17 cellular contexts compared by ENCODE assay signal in the genomic region with DNA sequence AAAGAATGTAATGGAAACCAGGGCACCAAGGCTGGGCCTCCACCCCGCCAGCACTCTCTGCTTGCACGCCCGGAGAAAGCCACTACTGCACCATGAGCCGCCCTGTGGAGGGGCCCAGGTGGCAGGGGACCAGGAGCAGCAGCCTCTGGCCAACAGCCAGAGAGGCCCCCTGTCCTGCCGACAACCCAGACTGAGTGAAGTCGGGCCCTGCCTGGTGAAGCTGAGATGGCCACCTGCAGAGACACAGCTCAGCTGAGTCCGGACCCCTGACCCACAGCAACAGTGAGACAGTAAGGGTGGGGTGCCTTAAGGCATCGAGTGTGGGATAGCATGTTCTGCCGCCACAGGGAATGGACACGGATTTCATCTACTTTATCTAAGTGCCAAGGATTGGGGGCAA. TPM values are rescaled to one million over a fixed set of nuclear protein-coding genes. Genes with fewer than 3 reads are reported as not detected.
DNase-seq lines count a peak whose midpoint lies in the region; ATAC-seq, FAIRE-seq and TF ChIP-seq lines count a peak whose summit lies in the region.
"Had no signal": no experiment of that assay in that cellular context is flagged by ENCODE, and none has a peak within 500 bp of the region (broad histone marks: within the 10 kb centered on the region; RNA-seq: fewer than 3 reads in every experiment).

No MANE protein-coding gene starts in this region.

- peaks cover 90% of the 10 kb centered on the region for H3K36me3 ChIP-seq in BLaER1
- peaks cover 37 to 84% of the 10 kb centered on the region in 2 experiments for H3K36me3 ChIP-seq in HepG2 (replicated peaks in 1 of 2; ENCODE audit: control insufficient read depth in 1 of 2, insufficient read depth in 2 of 2, low read length in 2 of 2)

- peaks cover 13% of the 10 kb centered on the region for H3K4me1 Mint-ChIP-seq in activated CD8-positive, alpha-beta T cell treated with anti-CD3 and anti-CD28 coated beads for 36 hours (ENCODE audit: low read depth)
- H3K4me1 Mint-ChIP-seq in activated CD8-positive, alpha-beta T cell treated with anti-CD3 and anti-CD28 coated beads, Interleukin-2, amount 10 ng/mL, durations not matched to agents 7 days and 5 days (ENCODE audit: low read depth) = peaks cover 13% of the 10 kb centered on the region
- H3K4me1 Mint-ChIP-seq in WTC11 = no peaks in the 10 kb centered on the region
- H3K4me1 Mint-ChIP-seq: B cell had no signal

- H4K20me1 ChIP-seq in BLaER1 (peaks cover 98% of the 10 kb centered on the region), HepG2 (ENCODE audit: insufficient read depth, low read length) (no peaks in the 10 kb centered on the region)

- H3K4me2 ChIP-seq in BLaER1 = peak overlapping the region; percentile 86
- no peak overlapping the region for H3K4me2 ChIP-seq in HepG2 (ENCODE audit: low read depth, low read length)
- H3K4me2 ChIP-seq: KMS-11 had no signal

- no TSS peak for BruUV-seq in HepG2 (replicated peaks; lab: Mats Ljungman, UMichigan)

- DNase-seq in activated CD8-positive, alpha-beta T cell treated with anti-CD3 and anti-CD28 coated beads for 36 hours = no peak
- no peak for DNase-seq in activated CD8-positive, alpha-beta T cell treated with anti-CD3 and anti-CD28 coated beads, Interleukin-2, amount 10 ng/mL, durations not matched to agents 7 days and 5 days
- DNase-seq in WTC11 (ENCODE audit: low spot score) (no peak), HepG2 (ENCODE audit: low spot score) (no peak), middle frontal gyrus (ENCODE audit: extremely low spot score, low spot score) (no peak), NCI-H774 (lab: John Stamatoyannopoulos, UW) (no peak)
- DNase-seq: GF-D8, HCEC 1CT, NCI-H1694 treated with DMSO at 0.1 percent for 48 hours, SHP77 treated with DMSO at 0.1 percent for 48 hours had no signal

- H3K27me3 Mint-ChIP-seq in activated CD8-positive, alpha-beta T cell treated with anti-CD3 and anti-CD28 coated beads for 36 hours = no peaks in the 10 kb centered on the region
- H3K27me3 Mint-ChIP-seq in activated CD8-positive, alpha-beta T cell treated with anti-CD3 and anti-CD28 coated beads, Interleukin-2, amount 10 ng/mL, durations not matched to agents 7 days and 5 days (ENCODE audit: low read depth) = no peaks in the 10 kb centered on the region
- no peaks in the 10 kb centered on the region for H3K27me3 Mint-ChIP-seq in WTC11 (ENCODE audit: low read depth)
- H3K27me3 Mint-ChIP-seq: B cell; CD4-positive, alpha-beta T cell had no signal

- H3K9me3 ChIP-seq in BLaER1 = no peaks in the 10 kb centered on the region
- no peaks in the 10 kb centered on the region for H3K9me3 ChIP-seq in HepG2 (ENCODE audit: low read length)
- H3K9me3 ChIP-seq: Caco-2 had no signal

- no peak for TF ChIP-seq CTCF in activated CD8-positive, alpha-beta T cell treated with anti-CD3 and anti-CD28 coated beads for 36 hours (IDR thresholded peaks at IDR 0.05)
- TF ChIP-seq CTCF in WTC11 (IDR thresholded peaks at IDR 0.05) (no peak), HepG2 (CRISPR knock-in tag; IDR thresholded peaks at IDR 0.05) (no peak)

- WGBS in HepG2 (ENCODE audit: low lambda C conversion rate) = 100% methylated on average over 5 of the region's 10 CpGs

- peak overlapping the region; percentile 24 for H3K27ac Mint-ChIP-seq in activated CD8-positive, alpha-beta T cell treated with anti-CD3 and anti-CD28 coated beads for 36 hours
- no peak overlapping the region for H3K27ac Mint-ChIP-seq in activated CD8-positive, alpha-beta T cell treated with anti-CD3 and anti-CD28 coated beads, Interleukin-2, amount 10 ng/mL, durations not matched to agents 7 days and 5 days
- peak overlapping the region; percentile 45; the same call in 1 of the 2 replicates for H3K27ac Mint-ChIP-seq in WTC11
- H3K27ac Mint-ChIP-seq: B cell; CD4-positive, alpha-beta T cell had no signal

- no peak overlapping the region; the same call in 1 of the 2 replicates for H3K4me3 ChIP-seq in BLaER1
- H3K4me3 ChIP-seq in HepG2 (replicated peaks in 1 of 3; ENCODE audit: insufficient read depth in 1 of 3, low read depth in 2 of 3, low read length in 3 of 3) = no peak overlapping the region

- H3K79me2 ChIP-seq in HepG2 (ENCODE audit: insufficient read depth, low read length) = peaks cover 1% of the 10 kb centered on the region

- H3K4me1 ChIP-seq in BLaER1 (peaks cover 90% of the 10 kb centered on the region), HepG2 (ENCODE audit: insufficient read depth, low read length) (no peaks in the 10 kb centered on the region)
- H3K4me1 ChIP-seq: Caco-2 had no signal

- no peak overlapping the region for H2AFZ ChIP-seq in HepG2 (ENCODE audit: low read length)

- TF ChIP-seq RAD21 in HepG2 (CRISPR knock-in tag; IDR thresholded peaks at IDR 0.05) = no peak

- TF ChIP-seq POLR2A in HepG2 (IDR thresholded peaks at IDR 0.05; ENCODE audit: insufficient read depth in 1 of 2, low read depth in 2 of 2, low read length in 2 of 2) = no peak

- in situ Hi-C loops in HepG2 (cut with HindIII; ENCODE audit: extremely low pct_ligation_motif_present, low pct_unique_long_range_greater_than_20kb) = no loop called here

- H3K27ac ChIP-seq in BLaER1 (0 out of 2 replicates have a peak overlapping the region, but pooled peaks have one; percentile 35), HepG2 (ENCODE audit: extremely low read length, insufficient read depth, low read length) (no peak overlapping the region)
- H3K27ac ChIP-seq: KMS-11 had no signal

- CTCF ChIA-PET in activated CD8-positive, alpha-beta T cell treated with anti-CD3 and anti-CD28 coated beads for 36 hours (lab: Charles Lee) = no interaction called here
- CTCF ChIA-PET in activated CD8-positive, alpha-beta T cell treated with anti-CD3 and anti-CD28 coated beads, Interleukin-2, amount 10 ng/mL, durations not matched to agents 7 days and 5 days (lab: Charles Lee) = no interaction called here
- CTCF ChIA-PET in WTC11 (lab: Charles Lee) (interaction anchor here (0.8 to 1.3 kb wide), 3 partner anchors 12 to 206 kb away, joined by 3 to 4 read pairs (median 4); a partner anchor contains a TSS), HepG2 (lab: Yijun Ruan, JAX; ENCODE audit: low intra/inter-chr PET ratio, low total read pairs) (no interaction called here)

- ATAC-seq in activated CD8-positive, alpha-beta T cell treated with anti-CD3 and anti-CD28 coated beads for 36 hours = no peak
- ATAC-seq in activated CD8-positive, alpha-beta T cell treated with anti-CD3 and anti-CD28 coated beads, Interleukin-2, amount 10 ng/mL, durations not matched to agents 7 days and 5 days = no peak
- ATAC-seq in WTC11 (no peak), HepG2 (no peak; the same call in 2 of the 3 replicates), HG02973 (IDR thresholded peaks at IDR 0.05; ENCODE audit: unreplicated experiment) (no peak)

- no peak for FAIRE-seq in HepG2 (lab: Jason Lieb, UNC)
- FAIRE-seq: GM19239 had no signal

- H3K4me3 Mint-ChIP-seq in activated CD8-positive, alpha-beta T cell treated with anti-CD3 and anti-CD28 coated beads for 36 hours = no peak overlapping the region
- no peak overlapping the region for H3K4me3 Mint-ChIP-seq in activated CD8-positive, alpha-beta T cell treated with anti-CD3 and anti-CD28 coated beads, Interleukin-2, amount 10 ng/mL, durations not matched to agents 7 days and 5 days
- H3K4me3 Mint-ChIP-seq in WTC11 = no peak overlapping the region
- H3K4me3 Mint-ChIP-seq: B cell; CD4-positive, alpha-beta T cell had no signal

- peaks cover 64% of the 10 kb centered on the region for H3K36me3 Mint-ChIP-seq in activated CD8-positive, alpha-beta T cell treated with anti-CD3 and anti-CD28 coated beads for 36 hours (ENCODE audit: low read depth)
- peaks cover 57% of the 10 kb centered on the region for H3K36me3 Mint-ChIP-seq in activated CD8-positive, alpha-beta T cell treated with anti-CD3 and anti-CD28 coated beads, Interleukin-2, amount 10 ng/mL, durations not matched to agents 7 days and 5 days (ENCODE audit: low read depth)
- H3K36me3 Mint-ChIP-seq in WTC11 = peaks cover 82% of the 10 kb centered on the region

- POLR2A ChIA-PET in activated CD8-positive, alpha-beta T cell treated with anti-CD3 and anti-CD28 coated beads for 36 hours (lab: Charles Lee) = interaction anchor here (1.3 kb wide), 1 partner anchor 9 kb away, joined by 3 read pairs; no protein-coding TSS in a partner anchor
- POLR2A ChIA-PET in activated CD8-positive, alpha-beta T cell treated with anti-CD3 and anti-CD28 coated beads, Interleukin-2, amount 10 ng/mL, durations not matched to agents 7 days and 5 days (lab: Charles Lee) = no interaction called here
- POLR2A ChIA-PET in WTC11 (lab: Charles Lee) = no interaction called here
- POLR2A ChIA-PET in HepG2 (lab: Yijun Ruan, JAX) = no interaction called here

- TF ChIP-seq EP300 in HepG2 (IDR thresholded peaks at IDR 0.05; ENCODE audit: low read depth in 2 of 2, low read length in 2 of 2) (no peak), HepG2 (CRISPR knock-in tag; IDR thresholded peaks at IDR 0.05; ENCODE audit: borderline replicate concordance) (no peak)

- H3K27me3 ChIP-seq in BLaER1 = no peaks in the 10 kb centered on the region
- no peaks in the 10 kb centered on the region; a peak in 1 of 5 replicates for H3K27me3 ChIP-seq in HepG2 (ENCODE audit: control insufficient read depth in 1 of 2, insufficient read depth in 2 of 2, low read length in 2 of 2)

- no peak overlapping the region for H3K9ac ChIP-seq in BLaER1
- no peak overlapping the region for H3K9ac ChIP-seq in HepG2 (ENCODE audit: insufficient read depth, low read depth, low read length)
- H3K9ac ChIP-seq: KMS-11 had no signal

- intact Hi-C loops in activated CD8-positive, alpha-beta T cell treated with anti-CD3 and anti-CD28 coated beads for 36 hours (cut with micrococcal nuclease) = no loop called here
- intact Hi-C loops in HepG2 (cut with micrococcal nuclease; ENCODE audit: unreplicated experiment) = no loop called here

- H3K9me3 Mint-ChIP-seq in activated CD8-positive, alpha-beta T cell treated with anti-CD3 and anti-CD28 coated beads for 36 hours = no peaks in the 10 kb centered on the region
- H3K9me3 Mint-ChIP-seq in activated CD8-positive, alpha-beta T cell treated with anti-CD3 and anti-CD28 coated beads, Interleukin-2, amount 10 ng/mL, durations not matched to agents 7 days and 5 days (ENCODE audit: insufficient read depth) = no peaks in the 10 kb centered on the region
- H3K9me3 Mint-ChIP-seq in WTC11 = no peaks in the 10 kb centered on the region
- H3K9me3 Mint-ChIP-seq: CD4-positive, alpha-beta T cell had no signal

RNA-seq across cellular contexts. Expression of a gene that starts 28.9 kb away (rescaled TPM):
- 10 to 100 TPM; 49.8 to 53.5 TPM for total RNA-seq in activated CD8-positive, alpha-beta T cell treated with anti-CD3 and anti-CD28 coated beads for 36 hours
- total RNA-seq in activated CD8-positive, alpha-beta T cell treated with anti-CD3 and anti-CD28 coated beads, Interleukin-2, amount 10 ng/mL, durations not matched to agents 7 days and 5 days = 10 to 100 TPM; 35.6 to 40.9 TPM
- total RNA-seq in WTC11 (2021) = 41.5 to 42.6 TPM (median 42.2 TPM) in 3 replicates
- total RNA-seq in HepG2 (2016; rRNA removed; fragmentation: Illumina TruSeq; extraction: Trizol) = 14.4 and 14.8 TPM in 2 replicates
- total RNA-seq in HepG2 (2016; cell fraction: cytosol; rRNA removed; fragmentation: Illumina TruSeq; extraction: Trizol; ENCODE audit: low read depth) = 5.6 and 6.6 TPM in 2 replicates
- 13.1 and 14.9 TPM in 2 replicates for total RNA-seq in HepG2 (2016; cell fraction: insoluble cytoplasmic fraction; rRNA removed; fragmentation: Illumina TruSeq; extraction: Trizol)
- 6.4 and 7.7 TPM in 2 replicates for total RNA-seq in HepG2 (2016; cell fraction: membrane; rRNA removed; fragmentation: Illumina TruSeq; extraction: Trizol)
- 19.0 and 23.6 TPM in 2 replicates for total RNA-seq in HepG2 (2016; cell fraction: nucleus; rRNA removed; fragmentation: Illumina TruSeq; extraction: Trizol)
- polyA plus RNA-seq in HepG2 (2011; rRNA removed) = 10.9 and 11.3 TPM in 2 replicates
- polyA plus RNA-seq in HepG2 (2011; cell fraction: cytosol; rRNA removed) = 9.4 and 15.2 TPM in 2 replicates
- polyA plus RNA-seq in HepG2 (2011; cell fraction: nucleus; rRNA removed) = 45.2 and 52.9 TPM in 2 replicates
- 10.2 and 10.8 TPM in 2 replicates for polyA plus RNA-seq in HepG2 (2012)
- 3.4 and 3.8 TPM in 2 replicates for polyA plus RNA-seq in HepG2 (2016; cell fraction: cytosol; fragmentation: Illumina TruSeq; extraction: Trizol; ENCODE audit: low read depth)
- 17.9 and 21.8 TPM in 2 replicates for polyA plus RNA-seq in HepG2 (2016; cell fraction: insoluble cytoplasmic fraction; fragmentation: Illumina TruSeq; extraction: Trizol; ENCODE audit: low read depth)
- polyA plus RNA-seq in HepG2 (2016; cell fraction: membrane; fragmentation: Illumina TruSeq; extraction: Trizol; ENCODE audit: low read depth) = 5.6 and 6.6 TPM in 2 replicates
- polyA plus RNA-seq in HepG2 (2016; cell fraction: nucleus; fragmentation: Illumina TruSeq; extraction: Trizol; ENCODE audit: insufficient read depth, low read depth) = 29.4 and 30.7 TPM in 2 replicates
- 35.6 and 97.8 TPM in 2 replicates for polyA minus RNA-seq in HepG2 (2011; rRNA and poly(A)+ RNA removed; ENCODE audit: low replicate concordance)
- polyA minus RNA-seq in HepG2 (2011; cell fraction: cytosol; rRNA and poly(A)+ RNA removed) = 5.3 and 5.5 TPM in 2 replicates
- 31.8 and 38.4 TPM in 2 replicates for polyA minus RNA-seq in HepG2 (2011; cell fraction: nucleus; rRNA and poly(A)+ RNA removed)

RNA-seq across cellular contexts. Expression of a gene that starts 42.6 kb away (rescaled TPM):
- total RNA-seq in activated CD8-positive, alpha-beta T cell treated with anti-CD3 and anti-CD28 coated beads for 36 hours = 10 to 100 TPM; 29.0 to 29.8 TPM
- total RNA-seq in activated CD8-positive, alpha-beta T cell treated with anti-CD3 and anti-CD28 coated beads, Interleukin-2, amount 10 ng/mL, durations not matched to agents 7 days and 5 days = 10 to 100 TPM; 27.7 to 28.1 TPM
- total RNA-seq in WTC11 (2021) = 28.5 to 32.6 TPM (median 30.9 TPM) in 3 replicates
- total RNA-seq in HepG2 (2016; rRNA removed; fragmentation: Illumina TruSeq; extraction: Trizol) = 29.6 and 35.7 TPM in 2 replicates
- 10.7 and 12.6 TPM in 2 replicates for total RNA-seq in HepG2 (2016; cell fraction: cytosol; rRNA removed; fragmentation: Illumina TruSeq; extraction: Trizol; ENCODE audit: low read depth)
- 29.5 and 34.4 TPM in 2 replicates for total RNA-seq in HepG2 (2016; cell fraction: insoluble cytoplasmic fraction; rRNA removed; fragmentation: Illumina TruSeq; extraction: Trizol)
- total RNA-seq in HepG2 (2016; cell fraction: membrane; rRNA removed; fragmentation: Illumina TruSeq; extraction: Trizol) = 17.4 and 17.6 TPM in 2 replicates
- 14.6 and 17.9 TPM in 2 replicates for total RNA-seq in HepG2 (2016; cell fraction: nucleus; rRNA removed; fragmentation: Illumina TruSeq; extraction: Trizol)
- 14.2 and 15.4 TPM in 2 replicates for polyA plus RNA-seq in HepG2 (2011; rRNA removed)
- polyA plus RNA-seq in HepG2 (2011; cell fraction: cytosol; rRNA removed) = 15.0 and 17.3 TPM in 2 replicates
- 11.9 and 13.2 TPM in 2 replicates for polyA plus RNA-seq in HepG2 (2011; cell fraction: nucleus; rRNA removed)
- polyA plus RNA-seq in HepG2 (2012) = 17.6 and 21.1 TPM in 2 replicates
- 11.7 and 13.4 TPM in 2 replicates for polyA plus RNA-seq in HepG2 (2016; cell fraction: cytosol; fragmentation: Illumina TruSeq; extraction: Trizol; ENCODE audit: low read depth)
- polyA plus RNA-seq in HepG2 (2016; cell fraction: insoluble cytoplasmic fraction; fragmentation: Illumina TruSeq; extraction: Trizol; ENCODE audit: low read depth) = 27.9 and 29.5 TPM in 2 replicates
- polyA plus RNA-seq in HepG2 (2016; cell fraction: membrane; fragmentation: Illumina TruSeq; extraction: Trizol; ENCODE audit: low read depth) = 13.6 and 15.3 TPM in 2 replicates
- 20.7 and 24.6 TPM in 2 replicates for polyA plus RNA-seq in HepG2 (2016; cell fraction: nucleus; fragmentation: Illumina TruSeq; extraction: Trizol; ENCODE audit: insufficient read depth, low read depth)
- 10.6 and 20.7 TPM in 2 replicates for polyA minus RNA-seq in HepG2 (2011; rRNA and poly(A)+ RNA removed; ENCODE audit: low replicate concordance)
- 14.2 and 15.6 TPM in 2 replicates for polyA minus RNA-seq in HepG2 (2011; cell fraction: cytosol; rRNA and poly(A)+ RNA removed)
- 8.2 and 14.2 TPM in 2 replicates for polyA minus RNA-seq in HepG2 (2011; cell fraction: nucleus; rRNA and poly(A)+ RNA removed)
